Comparison of ENCODE assay signal across 22 cellular contexts in genomic region chr1:177010246-177010825, GRCh38.
"Had no signal": no experiment of that assay in that cellular context is flagged by ENCODE, and none has a peak within 500 bp of the region (broad histone marks: within the 10 kb centered on the region; RNA-seq: fewer than 3 reads in every experiment).

No MANE protein-coding gene starts in this region.

- H3K27me3 Mint-ChIP-seq: activated CD4-positive, alpha-beta memory T cell treated with anti-CD3 and anti-CD28 coated beads for 36 hours; activated naive CD8-positive, alpha-beta T cell treated with anti-CD3 and anti-CD28 coated beads, Interleukin-2, amount 50 U/mL, for 24 hours; natural killer cell treated with Interleukin-12 subunit alpha and Interleukin-12 subunit beta and Interleukin-15 and Interleukin-18, amount 100 ng/mL, for 72 hours; stimulated activated naive CD8-positive, alpha-beta T cell treated with anti-CD3 and anti-CD28 coated beads, Interleukin-15, Interleukin-2, amounts not matched to agents 100 ng/mL and 50 ng/mL, for 24 hours had no signal

- H3K4me3 Mint-ChIP-seq: activated CD4-positive, alpha-beta memory T cell treated with anti-CD3 and anti-CD28 coated beads for 36 hours; activated naive CD8-positive, alpha-beta T cell treated with anti-CD3 and anti-CD28 coated beads, Interleukin-2, amount 50 U/mL, for 24 hours; immature natural killer cell; natural killer cell treated with Interleukin-12 subunit alpha and Interleukin-12 subunit beta and Interleukin-15 and Interleukin-18, amount 100 ng/mL, for 72 hours; stimulated activated naive CD8-positive, alpha-beta T cell treated with anti-CD3 and anti-CD28 coated beads, Interleukin-15, Interleukin-2, amounts not matched to agents 100 ng/mL and 50 ng/mL, for 24 hours; T-helper 1 cell treated with Interleukin-12 subunit alpha and Interleukin-12 subunit beta and Interleukin-4 antibody, amounts not matched to agents 30 μg/mL and 1 μg/mL, for 36 hours had no signal

- H3K27ac Mint-ChIP-seq: activated CD4-positive, alpha-beta memory T cell treated with anti-CD3 and anti-CD28 coated beads for 36 hours; activated naive CD8-positive, alpha-beta T cell treated with anti-CD3 and anti-CD28 coated beads, Interleukin-2, amount 50 U/mL, for 24 hours; immature natural killer cell; natural killer cell treated with Interleukin-12 subunit alpha and Interleukin-12 subunit beta and Interleukin-15 and Interleukin-18, amount 100 ng/mL, for 72 hours; progenitor cell of endocrine pancreas; stimulated activated naive CD8-positive, alpha-beta T cell treated with anti-CD3 and anti-CD28 coated beads, Interleukin-15, Interleukin-2, amounts not matched to agents 100 ng/mL and 50 ng/mL, for 24 hours; T-helper 1 cell treated with Interleukin-12 subunit alpha and Interleukin-12 subunit beta and Interleukin-4 antibody, amounts not matched to agents 30 μg/mL and 1 μg/mL, for 36 hours had no signal

- H3K9me3 ChIP-seq: thyroid gland, upper lobe of right lung had no signal

- H3K27ac ChIP-seq: foreskin keratinocyte, thyroid gland, upper lobe of right lung had no signal

- H3K4me3 ChIP-seq: thyroid gland, upper lobe of right lung had no signal

- ATAC-seq: activated naive CD8-positive, alpha-beta T cell treated with anti-CD3 and anti-CD28 coated beads, Interleukin-2, amount 50 U/mL, for 24 hours; foreskin keratinocyte; left ventricle myocardium superior; upper lobe of right lung had no signal

- H3K36me3 ChIP-seq: thyroid gland, upper lobe of right lung had no signal

- H3K4me1 ChIP-seq: foreskin keratinocyte, upper lobe of right lung had no signal

- H3K4me1 Mint-ChIP-seq: activated naive CD8-positive, alpha-beta T cell treated with anti-CD3 and anti-CD28 coated beads, Interleukin-2, amount 50 U/mL, for 24 hours; immature natural killer cell had no signal

- DNase-seq: activated CD4-positive, alpha-beta memory T cell treated with anti-CD3 and anti-CD28 coated beads for 36 hours; activated CD4-positive, alpha-beta T cell treated with anti-CD3 and anti-CD28 coated beads for 4 hours; activated CD4-positive, CD25-positive, alpha-beta regulatory T cell; activated gamma-delta T cell; activated naive CD4-positive, alpha-beta T cell treated with anti-CD3 and anti-CD28 coated beads, Interleukin-2, amount 50 U/mL, for 16 hours; activated naive CD8-positive, alpha-beta T cell treated with anti-CD3 and anti-CD28 coated beads, Interleukin-2, amount 50 U/mL, for 24 hours; dermis blood vessel endothelial cell; effector CD8-positive, alpha-beta T cell; erythroblast; foreskin keratinocyte; immature natural killer cell; kidney glomerular epithelial cell; left ventricle myocardium superior; midbrain; stimulated activated CD4-positive, alpha-beta T cell treated with anti-CD3 and anti-CD28 coated beads, Interleukin-4, amount 100 ng/mL, for 4 hours; substantia nigra; thyroid gland; upper lobe of right lung had no signal

- H3K27me3 ChIP-seq: thyroid gland, upper lobe of right lung had no signal

- H3K36me3 Mint-ChIP-seq: activated CD4-positive, alpha-beta memory T cell treated with anti-CD3 and anti-CD28 coated beads for 36 hours; immature natural killer cell; natural killer cell treated with Interleukin-12 subunit alpha and Interleukin-12 subunit beta and Interleukin-15 and Interleukin-18, amount 100 ng/mL, for 72 hours had no signal
